ENCODE assay signal across 1 cellular context in the genomic region with DNA sequence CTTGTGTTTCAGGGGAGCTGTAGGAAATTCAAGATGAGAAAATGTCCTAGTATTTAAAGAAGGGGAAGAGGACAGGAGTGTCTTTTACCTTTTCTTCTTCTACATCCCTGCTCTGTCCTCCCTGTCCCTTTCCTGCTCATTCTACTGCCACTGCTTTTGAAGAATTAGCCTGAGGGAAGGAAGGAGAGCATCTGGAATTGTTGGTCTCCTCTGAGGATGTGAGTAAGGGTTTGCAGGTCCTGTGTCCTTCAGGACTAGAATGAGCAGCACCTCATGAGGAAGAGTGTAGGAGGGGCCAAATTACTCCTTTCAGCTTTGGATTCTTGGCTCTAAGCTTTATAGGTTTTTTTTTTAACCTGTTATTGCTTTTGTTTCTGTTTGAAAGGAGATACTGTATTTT.
TF ChIP-seq lines count a peak whose summit lies in the region.

No MANE protein-coding gene starts in this region.

TF ChIP-seq in HEK293, 187 proteins besides CTCF, POLR2A, EP300 and RAD21 (continued from another document):
- TF ChIP-seq, protein P1, sequence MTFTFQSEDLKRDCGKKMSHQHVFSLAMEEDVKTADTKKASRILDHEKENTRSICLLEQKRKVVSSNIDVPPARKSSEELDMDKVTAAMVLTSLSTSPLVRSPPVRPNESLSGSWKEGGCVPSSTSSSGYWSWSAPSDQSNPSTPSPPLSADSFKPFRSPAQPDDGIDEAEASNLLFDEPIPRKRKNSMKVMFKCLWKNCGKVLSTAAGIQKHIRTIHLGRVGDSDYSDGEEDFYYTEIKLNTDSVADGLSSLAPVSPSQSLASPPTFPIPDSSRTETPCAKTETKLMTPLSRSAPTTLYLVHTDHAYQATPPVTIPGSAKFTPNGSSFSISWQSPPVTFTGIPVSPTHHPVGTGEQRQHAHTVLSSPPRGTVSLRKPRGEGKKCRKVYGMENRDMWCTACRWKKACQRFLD (tag by site-specific recombination; IDR thresholded peaks at IDR 0.05) = no peak
- TF ChIP-seq ZBTB21 (tag by site-specific recombination; IDR thresholded peaks at IDR 0.05) (no peak), ZNF514 (tag by site-specific recombination; IDR thresholded peaks at IDR 0.05) (no peak), RBAK (tag by site-specific recombination; IDR thresholded peaks at IDR 0.05) (no peak), ZBTB20 (tag by site-specific recombination; IDR thresholded peaks at IDR 0.05) (no peak)
- TF ChIP-seq, protein P2, sequence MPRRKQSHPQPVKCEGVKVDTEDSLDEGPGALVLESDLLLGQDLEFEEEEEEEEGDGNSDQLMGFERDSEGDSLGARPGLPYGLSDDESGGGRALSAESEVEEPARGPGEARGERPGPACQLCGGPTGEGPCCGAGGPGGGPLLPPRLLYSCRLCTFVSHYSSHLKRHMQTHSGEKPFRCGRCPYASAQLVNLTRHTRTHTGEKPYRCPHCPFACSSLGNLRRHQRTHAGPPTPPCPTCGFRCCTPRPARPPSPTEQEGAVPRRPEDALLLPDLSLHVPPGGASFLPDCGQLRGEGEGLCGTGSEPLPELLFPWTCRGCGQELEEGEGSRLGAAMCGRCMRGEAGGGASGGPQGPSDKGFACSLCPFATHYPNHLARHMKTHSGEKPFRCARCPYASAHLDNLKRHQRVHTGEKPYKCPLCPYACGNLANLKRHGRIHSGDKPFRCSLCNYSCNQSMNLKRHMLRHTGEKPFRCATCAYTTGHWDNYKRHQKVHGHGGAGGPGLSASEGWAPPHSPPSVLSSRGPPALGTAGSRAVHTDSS (tag by site-specific recombination; IDR thresholded peaks at IDR 0.05) = no peak
